1 cellular context compared by ENCODE assay signal in genomic region chr20:37352611-37352980, GRCh38.
TF ChIP-seq lines count a peak whose summit lies in the region.

No MANE protein-coding gene starts in this region.

TF ChIP-seq in A549, 52 proteins besides CTCF, POLR2A, EP300 and RAD21 (continued from another document):
- TF ChIP-seq E2F6 (IDR thresholded peaks at IDR 0.05; ENCODE audit: borderline replicate concordance, low read depth), result no peak
- TF ChIP-seq ZFP36 (IDR thresholded peaks at IDR 0.05; ENCODE audit: borderline replicate concordance, partially characterized antibody), result no peak
- TF ChIP-seq SMC3 (IDR thresholded peaks at IDR 0.05), result no peak
- TF ChIP-seq MAZ (IDR thresholded peaks at IDR 0.05; ENCODE audit: borderline replicate concordance, low read depth, low read length), result no peak
- no peak for TF ChIP-seq CHD2 (IDR thresholded peaks at IDR 0.05; ENCODE audit: low read length, partially characterized antibody)
- no peak for TF ChIP-seq HEYL (CRISPR knock-in tag; IDR thresholded peaks at IDR 0.05)
